8 cellular contexts compared by ENCODE assay signal in genomic region chr1:31705080-31705866, GRCh38. TPM values are rescaled to one million over a fixed set of nuclear protein-coding genes. Genes with fewer than 3 reads are reported as not detected.
DNase-seq lines count a peak whose midpoint lies in the region; ATAC-seq, FAIRE-seq and TF ChIP-seq lines count a peak whose summit lies in the region.

No MANE protein-coding gene starts in this region.

- peak overlapping the region; percentile 15 for H3K4me3 ChIP-seq in astrocyte (ENCODE audit: insufficient read depth, low read depth, low read length)

- ATAC-seq in GM19463 (IDR thresholded peaks at IDR 0.05; ENCODE audit: unreplicated experiment), result peak; percentile 52
- peak; percentile 65 to 91 (median 68) for ATAC-seq in T-cell (replicated peaks in 1 of 4)
- ATAC-seq in HG03095 (IDR thresholded peaks at IDR 0.05; ENCODE audit: unreplicated experiment), result no peak

- H3K9me3 Mint-ChIP-seq in T-cell (no peaks in the 10 kb centered on the region), astrocyte (ENCODE audit: unreplicated experiment) (no peaks in the 10 kb centered on the region)

- H3K36me3 Mint-ChIP-seq in T-cell (no peaks in the 10 kb centered on the region), astrocyte (ENCODE audit: low read depth, unreplicated experiment) (peaks cover 3% of the 10 kb centered on the region)

- H2AFZ ChIP-seq in astrocyte (ENCODE audit: low read depth, low read length), result peak overlapping the region; percentile 23

- TF ChIP-seq CTCF in astrocyte (IDR thresholded peaks at IDR 0.05; ENCODE audit: insufficient read depth, low read depth, low read length), result no peak

- H3K4me3 Mint-ChIP-seq in T-cell (peak overlapping the region in 1 of 3 donors; percentile 50), astrocyte (ENCODE audit: unreplicated experiment) (peak overlapping the region; percentile 77)

- peak overlapping the region; percentile 92 for H3K4me2 ChIP-seq in astrocyte (ENCODE audit: low read length)

- no peaks in the 10 kb centered on the region for H4K20me1 ChIP-seq in astrocyte (ENCODE audit: insufficient read depth, low read length)

- peak overlapping the region in 1 of 2 donors; percentile 4 for H3K27ac Mint-ChIP-seq in T-cell
- peak overlapping the region; percentile 86 for H3K27ac Mint-ChIP-seq in astrocyte (ENCODE audit: unreplicated experiment)

- H3K27me3 ChIP-seq in astrocyte (ENCODE audit: insufficient read depth, low read length), result no peaks in the 10 kb centered on the region

- H3K36me3 ChIP-seq in astrocyte (ENCODE audit: insufficient read depth, low read length), result no peaks in the 10 kb centered on the region

- peaks cover 33 to 38% (median 35%) of the 10 kb centered on the region in 3 donors for H3K4me1 Mint-ChIP-seq in T-cell
- H3K4me1 Mint-ChIP-seq in astrocyte (ENCODE audit: low read depth, unreplicated experiment), result peaks cover 46% of the 10 kb centered on the region

- peaks cover 43 to 48% of the 10 kb centered on the region in 2 donors for H3K27me3 Mint-ChIP-seq in T-cell
- H3K27me3 Mint-ChIP-seq in astrocyte (ENCODE audit: low read depth, unreplicated experiment), result peaks cover 2% of the 10 kb centered on the region

- H3K9ac ChIP-seq in astrocyte (ENCODE audit: low read length), result peak overlapping the region; percentile 70

- H3K9me3 ChIP-seq in astrocyte (ENCODE audit: insufficient read depth, low read depth, low read length), result no peaks in the 10 kb centered on the region

- H3K79me2 ChIP-seq in astrocyte (ENCODE audit: insufficient read depth, low read length), result peaks cover 27% of the 10 kb centered on the region

- H3K27ac ChIP-seq in astrocyte (ENCODE audit: low read depth, low read length), result peak overlapping the region; percentile 66

- no peak for FAIRE-seq in astrocyte (lab: Jason Lieb, UNC)

- peaks cover 75% of the 10 kb centered on the region for H3K4me1 ChIP-seq in astrocyte (ENCODE audit: insufficient read depth, low read length)

- CTCF ChIA-PET in T-cell (lab: Charles Lee), result interaction anchor here in 1 of 2 donors (1.1 to 1.6 kb wide), 2 partner anchors 35 to 84 kb away, joined by 3 to 5 read pairs; no protein-coding TSS in a partner anchor

- DNase-seq in T-cell (peak in 33 of 34 experiments; percentile 7 to 62 (median 45)), astrocyte (ENCODE audit: low read depth) (peak; percentile 34), iris pigment epithelial cell (ENCODE audit: low read depth) (peak; percentile 53), foreskin melanocyte (no peak), NCI-H345 (lab: John Stamatoyannopoulos, UW) (no peak)
- peak; percentile 63 to 80 for DNase-seq in stimulated activated CD4-positive, alpha-beta T cell treated with anti-CD3 and anti-CD28 coated beads, Interleukin-2, amount 100 ng/mL, for 24 hours

- POLR2A ChIA-PET in T-cell (lab: Charles Lee), result interaction anchor here in 1 of 2 donors (0.6 kb wide), 1 partner anchor 260 kb away, joined by 5 read pairs; no protein-coding TSS in a partner anchor

RNA-seq across cellular contexts. Expression of gene COL16A1, which starts 1.5 kb away (rescaled TPM):
- under 1 TPM in 3 of 5 donors, not detected in 2; 0.41 to 0.67 (median 0.59) TPM for total RNA-seq in T-cell
- 42.9 and 56.5 TPM in 2 replicates for total RNA-seq in astrocyte

RNA-seq across cellular contexts. Expression of gene ADGRB2, which starts 58.9 kb away (rescaled TPM):
- total RNA-seq in T-cell, result 1 to 10 TPM in 2 of 5 donors, under 1 TPM in 3; 0.65 to 3.4 (median 0.98) TPM
- total RNA-seq in astrocyte, result 25.1 and 25.8 TPM in 2 replicates

Comparison
In these comparisons a context has a peak if more than half of its experiments do, and no peak if none do; other contexts are left out.
1. DNase-seq: peak in T-cell (33 of 34), astrocyte (single experiment), iris pigment epithelial cell (single experiment) and stimulated activated CD4-positive, alpha-beta T cell treated with anti-CD3 and anti-CD28 coated beads, Interleukin-2, amount 100 ng/mL, for 24 hours (2 of 2); none in foreskin melanocyte (single experiment) and NCI-H345 (single experiment).
2. RNA of gene COL16A1, which starts 1.5 kb away (total RNA-seq): 42.9 to 56.5 TPM in astrocyte; 0.41 to 0.67 TPM in T-cell; every median in the first group is over 10 times any median in the second.